Comparison of ENCODE assay signal across 27 cellular contexts in the genomic region with DNA sequence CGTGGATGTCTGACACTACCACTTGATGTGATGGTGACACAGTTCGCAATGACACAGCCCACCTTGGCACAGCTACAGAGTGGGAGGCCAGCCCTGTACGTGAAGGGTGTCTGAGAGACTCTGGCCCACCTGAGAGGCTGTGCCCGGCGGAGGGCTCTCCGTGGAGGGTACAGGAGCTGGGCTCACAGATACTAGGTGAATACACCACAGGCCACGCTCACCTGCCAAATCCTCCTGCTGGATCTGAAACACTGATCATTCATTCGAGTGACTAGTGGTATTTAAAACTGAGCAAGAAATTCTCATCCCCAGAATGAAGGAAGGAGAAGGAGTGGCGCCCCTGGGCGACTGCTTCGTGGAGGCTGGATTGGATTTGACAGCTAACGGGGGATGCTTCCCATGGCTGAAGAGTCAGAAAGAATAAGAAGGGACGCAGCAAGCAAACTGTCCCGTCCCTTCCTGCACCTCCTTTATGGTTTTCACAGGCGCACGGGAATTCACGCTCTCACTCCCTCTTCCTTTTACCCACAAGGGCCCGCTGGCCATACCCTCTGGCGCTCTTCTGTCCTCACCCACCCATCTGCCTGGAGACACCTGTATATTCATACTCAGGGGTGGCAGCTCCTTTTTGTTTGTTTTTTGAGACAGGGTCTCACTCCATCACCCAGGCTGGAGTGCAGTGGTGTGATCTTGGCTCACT. TPM values are rescaled to one million over a fixed set of nuclear protein-coding genes. Genes with fewer than 3 reads are reported as not detected.
DNase-seq lines count a peak whose midpoint lies in the region; ATAC-seq and TF ChIP-seq lines count a peak whose summit lies in the region.
"Had no signal": no experiment of that assay in that cellular context is flagged by ENCODE, and none has a peak within 500 bp of the region (broad histone marks: within the 10 kb centered on the region; RNA-seq: fewer than 3 reads in every experiment).

No MANE protein-coding gene starts in this region.

- no peaks in the 10 kb centered on the region for H3K9me3 Mint-ChIP-seq in activated naive CD8-positive, alpha-beta T cell treated with anti-CD3 and anti-CD28 coated beads, Interleukin-2, amount 10 ng/mL, durations not matched to agents 7 days and 5 days
- H3K9me3 Mint-ChIP-seq in activated naive CD8-positive, alpha-beta T cell treated with anti-CD3 and anti-CD28 coated beads, Interleukin-2, amount 50 U/mL, for 24 hours, result no peaks in the 10 kb centered on the region
- H3K9me3 Mint-ChIP-seq in chondrocyte (ENCODE audit: low read depth) (no peaks in the 10 kb centered on the region), nephron (no peaks in the 10 kb centered on the region), type B pancreatic cell (no peaks in the 10 kb centered on the region)
- H3K9me3 Mint-ChIP-seq: activated CD4-positive, alpha-beta memory T cell treated with anti-CD3 and anti-CD28 coated beads for 36 hours; activated naive CD4-positive, alpha-beta T cell treated with anti-CD3 and anti-CD28 coated beads, Interleukin-2, amount 50 U/mL, for 24 hours; CD14-positive monocyte; H9; stimulated activated naive B cell treated with anti-CD40 and anti-IgM and Interleukin-4, amounts not matched to agents 10 μg/mL and 1 μg/mL and 100 μg/mL, for 72 hours had no signal

- CTCF ChIA-PET in mammary epithelial cell (lab: Charles Lee; ENCODE audit: low non-redundant PET), result no interaction called here

- no peak overlapping the region for H2AFZ ChIP-seq in mammary epithelial cell (ENCODE audit: low read depth, low read length)

- H3K27ac Mint-ChIP-seq in activated naive CD8-positive, alpha-beta T cell treated with anti-CD3 and anti-CD28 coated beads, Interleukin-2, amount 10 ng/mL, durations not matched to agents 7 days and 5 days, result no peak overlapping the region
- H3K27ac Mint-ChIP-seq in activated naive CD8-positive, alpha-beta T cell treated with anti-CD3 and anti-CD28 coated beads, Interleukin-2, amount 50 U/mL, for 24 hours, result no peak overlapping the region
- no peak overlapping the region for H3K27ac Mint-ChIP-seq in chondrocyte (ENCODE audit: unreplicated experiment)
- no peak overlapping the region for H3K27ac Mint-ChIP-seq in nephron
- peak overlapping the region; percentile 39 for H3K27ac Mint-ChIP-seq in type B pancreatic cell
- H3K27ac Mint-ChIP-seq: activated CD4-positive, alpha-beta memory T cell treated with anti-CD3 and anti-CD28 coated beads for 36 hours; stimulated activated naive B cell treated with anti-CD40 and anti-IgM and Interleukin-4, amounts not matched to agents 10 μg/mL and 1 μg/mL and 100 μg/mL, for 72 hours had no signal

- no peaks in the 10 kb centered on the region for H3K36me3 ChIP-seq in mammary epithelial cell (ENCODE audit: insufficient read depth, low read length)
- H3K36me3 ChIP-seq: MG63 had no signal

- 89% methylated on average over 19 of the region's 19 CpGs for WGBS in mammary epithelial cell (ENCODE audit: low coverage, missing lambda C conversion rate)

- BruUV-seq in mammary epithelial cell (replicated peaks; lab: Mats Ljungman, UMichigan), result no TSS peak

- no peaks in the 10 kb centered on the region for H3K27me3 Mint-ChIP-seq in activated naive CD8-positive, alpha-beta T cell treated with anti-CD3 and anti-CD28 coated beads, Interleukin-2, amount 10 ng/mL, durations not matched to agents 7 days and 5 days
- no peaks in the 10 kb centered on the region for H3K27me3 Mint-ChIP-seq in activated naive CD8-positive, alpha-beta T cell treated with anti-CD3 and anti-CD28 coated beads, Interleukin-2, amount 50 U/mL, for 24 hours
- H3K27me3 Mint-ChIP-seq in chondrocyte (ENCODE audit: low read depth) (no peaks in the 10 kb centered on the region), nephron (ENCODE audit: low read depth) (peaks cover 7% of the 10 kb centered on the region), type B pancreatic cell (no peaks in the 10 kb centered on the region)
- H3K27me3 Mint-ChIP-seq: activated CD4-positive, alpha-beta memory T cell treated with anti-CD3 and anti-CD28 coated beads for 36 hours; activated naive CD4-positive, alpha-beta T cell treated with anti-CD3 and anti-CD28 coated beads, Interleukin-2, amount 50 U/mL, for 24 hours; stimulated activated naive B cell treated with anti-CD40 and anti-IgM and Interleukin-4, amounts not matched to agents 10 μg/mL and 1 μg/mL and 100 μg/mL, for 72 hours had no signal

- H3K27ac ChIP-seq in mammary epithelial cell (ENCODE audit: insufficient read depth, low read depth, low read length), result no peak overlapping the region
- H3K27ac ChIP-seq: KMS-11 had no signal

- no peak for ATAC-seq in activated naive CD8-positive, alpha-beta T cell treated with anti-CD3 and anti-CD28 coated beads, Interleukin-2, amount 10 ng/mL, durations not matched to agents 7 days and 5 days (ENCODE audit: low read depth)
- no peak for ATAC-seq in activated naive CD8-positive, alpha-beta T cell treated with anti-CD3 and anti-CD28 coated beads, Interleukin-2, amount 50 U/mL, for 24 hours
- ATAC-seq: mucosa of descending colon; Right ventricle myocardium inferior; stimulated activated naive B cell treated with anti-CD40 and anti-IgM and Interleukin-4, amounts not matched to agents 10 μg/mL and 1 μg/mL and 100 μg/mL, for 72 hours had no signal

- H3K27me3 ChIP-seq in mammary epithelial cell (ENCODE audit: insufficient read depth, low read length), result no peaks in the 10 kb centered on the region
- H3K27me3 ChIP-seq: MG63 had no signal

- intact Hi-C loops in mammary epithelial cell (cut with micrococcal nuclease), result no loop called here

- POLR2A ChIA-PET in activated naive CD8-positive, alpha-beta T cell treated with anti-CD3 and anti-CD28 coated beads, Interleukin-2, amount 10 ng/mL, durations not matched to agents 7 days and 5 days (lab: Charles Lee), result no interaction called here

- dilution Hi-C loops in mammary epithelial cell (cut with HindIII; ENCODE audit: low sequenced_read_pairs), result no loop called here

- peak; percentile 37 for TF ChIP-seq CTCF in chondrocyte (IDR thresholded peaks at IDR 0.05)
- TF ChIP-seq CTCF in nephron (IDR thresholded peaks at IDR 0.05; ENCODE audit: unreplicated experiment in 3 of 3), result peak in 2 of 3 experiments; percentile 2 to 15
- TF ChIP-seq CTCF in type B pancreatic cell (conservative IDR thresholded peaks at IDR 0.05), result peak; percentile 46
- TF ChIP-seq CTCF in mammary epithelial cell (conservative IDR thresholded peaks at IDR 0.05 in 1 of 2, IDR thresholded peaks at IDR 0.05 in 1 of 2; ENCODE audit: extremely low read depth in 1 of 2, insufficient read depth in 1 of 2, low read depth in 1 of 2, low read length in 2 of 2), result no peak

- peak; percentile 17 for DNase-seq in activated naive CD8-positive, alpha-beta T cell treated with anti-CD3 and anti-CD28 coated beads, Interleukin-2, amount 10 ng/mL, durations not matched to agents 7 days and 5 days
- DNase-seq in activated naive CD8-positive, alpha-beta T cell treated with anti-CD3 and anti-CD28 coated beads, Interleukin-2, amount 50 U/mL, for 24 hours, result no peak
- DNase-seq in chondrocyte (ENCODE audit: low spot score) (no peak), type B pancreatic cell (ENCODE audit: extremely low spot score, unreplicated experiment) (no peak), mammary epithelial cell (no peak), ACHN (no peak), cerebellar cortex (ENCODE audit: low spot score) (no peak)
- DNase-seq: activated CD4-positive, alpha-beta memory T cell treated with anti-CD3 and anti-CD28 coated beads for 36 hours; activated CD4-positive, alpha-beta T cell treated with anti-CD3 and anti-CD28 coated beads for 1 hour; cortex of kidney; effector memory CD4-positive, alpha-beta T cell; erythroblast; MG63; NCI-H1105 treated with DMSO at 0.1 percent for 48 hours; NCI-H1930; NCI-H524 treated with DMSO at 0.1 percent for 48 hours; stimulated activated naive B cell treated with anti-CD40 and anti-IgM and Interleukin-4, amounts not matched to agents 10 μg/mL and 1 μg/mL and 100 μg/mL, for 72 hours; T-helper 2 cell had no signal

- H3K4me3 Mint-ChIP-seq in activated naive CD8-positive, alpha-beta T cell treated with anti-CD3 and anti-CD28 coated beads, Interleukin-2, amount 10 ng/mL, durations not matched to agents 7 days and 5 days, result no peak overlapping the region
- H3K4me3 Mint-ChIP-seq in activated naive CD8-positive, alpha-beta T cell treated with anti-CD3 and anti-CD28 coated beads, Interleukin-2, amount 50 U/mL, for 24 hours, result no peak overlapping the region
- H3K4me3 Mint-ChIP-seq in chondrocyte (ENCODE audit: unreplicated experiment) (no peak overlapping the region), nephron (no peak overlapping the region), type B pancreatic cell (no peak overlapping the region)
- H3K4me3 Mint-ChIP-seq: activated CD4-positive, alpha-beta memory T cell treated with anti-CD3 and anti-CD28 coated beads for 36 hours; activated naive CD4-positive, alpha-beta T cell treated with anti-CD3 and anti-CD28 coated beads, Interleukin-2, amount 50 U/mL, for 24 hours; CD14-positive monocyte; H9; stimulated activated naive B cell treated with anti-CD40 and anti-IgM and Interleukin-4, amounts not matched to agents 10 μg/mL and 1 μg/mL and 100 μg/mL, for 72 hours had no signal

- H3K4me3 ChIP-seq in mammary epithelial cell (replicated peaks in 1 of 3; ENCODE audit: insufficient read depth in 1 of 3, low read depth in 2 of 3, low read length in 3 of 3), result no peak overlapping the region
- H3K4me3 ChIP-seq: lung, MG63, mucosa of descending colon had no signal

- H3K36me3 Mint-ChIP-seq in activated naive CD8-positive, alpha-beta T cell treated with anti-CD3 and anti-CD28 coated beads, Interleukin-2, amount 10 ng/mL, durations not matched to agents 7 days and 5 days, result no peaks in the 10 kb centered on the region
- no peaks in the 10 kb centered on the region for H3K36me3 Mint-ChIP-seq in activated naive CD8-positive, alpha-beta T cell treated with anti-CD3 and anti-CD28 coated beads, Interleukin-2, amount 50 U/mL, for 24 hours (ENCODE audit: low read depth)
- H3K36me3 Mint-ChIP-seq in chondrocyte (ENCODE audit: low read depth) (no peaks in the 10 kb centered on the region), nephron (ENCODE audit: low read depth) (no peaks in the 10 kb centered on the region), type B pancreatic cell (no peaks in the 10 kb centered on the region)
- H3K36me3 Mint-ChIP-seq: activated CD4-positive, alpha-beta memory T cell treated with anti-CD3 and anti-CD28 coated beads for 36 hours; activated naive CD4-positive, alpha-beta T cell treated with anti-CD3 and anti-CD28 coated beads, Interleukin-2, amount 50 U/mL, for 24 hours had no signal

- in situ Hi-C loops in mammary epithelial cell (cut with MboI; ENCODE audit: low sequenced_read_pairs in 2 of 2) (no loop called here), ACHN (cut with HindIII; ENCODE audit: low pct_ligation_motif_present, low pct_unique_long_range_greater_than_20kb, low sequenced_read_pairs) (no loop called here)

- no peaks in the 10 kb centered on the region for H3K79me2 ChIP-seq in mammary epithelial cell (ENCODE audit: insufficient read depth, low read length)

- H4K20me1 ChIP-seq in mammary epithelial cell (ENCODE audit: insufficient read depth, low read length), result no peaks in the 10 kb centered on the region

- H3K9me3 ChIP-seq in mammary epithelial cell (replicated peaks; ENCODE audit: insufficient read depth, low read length), result no peaks in the 10 kb centered on the region
- H3K9me3 ChIP-seq: Caco-2, MG63, mucosa of descending colon had no signal

- H3K9ac ChIP-seq in mammary epithelial cell (ENCODE audit: insufficient read depth, low read length), result no peak overlapping the region
- H3K9ac ChIP-seq: KMS-11 had no signal

- peaks cover 23% of the 10 kb centered on the region for H3K4me1 ChIP-seq in mammary epithelial cell (ENCODE audit: insufficient read depth, low read length)

- H3K4me2 ChIP-seq in mammary epithelial cell (ENCODE audit: insufficient read depth, low read depth, low read length), result no peak overlapping the region
- H3K4me2 ChIP-seq: KMS-11 had no signal

- H3K4me1 Mint-ChIP-seq in activated naive CD8-positive, alpha-beta T cell treated with anti-CD3 and anti-CD28 coated beads, Interleukin-2, amount 10 ng/mL, durations not matched to agents 7 days and 5 days, result no peaks in the 10 kb centered on the region
- H3K4me1 Mint-ChIP-seq in activated naive CD8-positive, alpha-beta T cell treated with anti-CD3 and anti-CD28 coated beads, Interleukin-2, amount 50 U/mL, for 24 hours, result no peaks in the 10 kb centered on the region
- H3K4me1 Mint-ChIP-seq in chondrocyte (ENCODE audit: low read depth) (peaks cover 16% of the 10 kb centered on the region), nephron (peaks cover 11% of the 10 kb centered on the region), type B pancreatic cell (ENCODE audit: unreplicated experiment) (peaks cover 7% of the 10 kb centered on the region)
- H3K4me1 Mint-ChIP-seq: activated naive CD4-positive, alpha-beta T cell treated with anti-CD3 and anti-CD28 coated beads, Interleukin-2, amount 50 U/mL, for 24 hours had no signal

RNA-seq across cellular contexts. Expression of a gene that starts 25.0 kb away (rescaled TPM):
- 10 to 100 TPM; 26.2 to 26.3 TPM for total RNA-seq in activated naive CD8-positive, alpha-beta T cell treated with anti-CD3 and anti-CD28 coated beads, Interleukin-2, amount 10 ng/mL, durations not matched to agents 7 days and 5 days
- total RNA-seq in chondrocyte (16.3 to 54.4 TPM (median 50.2 TPM) in 3 replicates), type B pancreatic cell (ENCODE audit: low replicate concordance) (28.7 and 30.1 TPM in 2 replicates), mammary epithelial cell (10 to 100 TPM; 39.5 to 50.0 TPM)
- polyA plus RNA-seq in mammary epithelial cell, result 18.8 TPM
- polyA minus RNA-seq in mammary epithelial cell, result 7.5 TPM

Comparison
In these comparisons a context has a peak if more than half of its experiments do, and no peak if none do; other contexts are left out.
1. CTCF ChIP-seq: peak in chondrocyte (single experiment), nephron (2 of 3) and type B pancreatic cell (single experiment); none in mammary epithelial cell (0 of 2).